Comparison of ENCODE assay signal across 8 cellular contexts in the genomic region with DNA sequence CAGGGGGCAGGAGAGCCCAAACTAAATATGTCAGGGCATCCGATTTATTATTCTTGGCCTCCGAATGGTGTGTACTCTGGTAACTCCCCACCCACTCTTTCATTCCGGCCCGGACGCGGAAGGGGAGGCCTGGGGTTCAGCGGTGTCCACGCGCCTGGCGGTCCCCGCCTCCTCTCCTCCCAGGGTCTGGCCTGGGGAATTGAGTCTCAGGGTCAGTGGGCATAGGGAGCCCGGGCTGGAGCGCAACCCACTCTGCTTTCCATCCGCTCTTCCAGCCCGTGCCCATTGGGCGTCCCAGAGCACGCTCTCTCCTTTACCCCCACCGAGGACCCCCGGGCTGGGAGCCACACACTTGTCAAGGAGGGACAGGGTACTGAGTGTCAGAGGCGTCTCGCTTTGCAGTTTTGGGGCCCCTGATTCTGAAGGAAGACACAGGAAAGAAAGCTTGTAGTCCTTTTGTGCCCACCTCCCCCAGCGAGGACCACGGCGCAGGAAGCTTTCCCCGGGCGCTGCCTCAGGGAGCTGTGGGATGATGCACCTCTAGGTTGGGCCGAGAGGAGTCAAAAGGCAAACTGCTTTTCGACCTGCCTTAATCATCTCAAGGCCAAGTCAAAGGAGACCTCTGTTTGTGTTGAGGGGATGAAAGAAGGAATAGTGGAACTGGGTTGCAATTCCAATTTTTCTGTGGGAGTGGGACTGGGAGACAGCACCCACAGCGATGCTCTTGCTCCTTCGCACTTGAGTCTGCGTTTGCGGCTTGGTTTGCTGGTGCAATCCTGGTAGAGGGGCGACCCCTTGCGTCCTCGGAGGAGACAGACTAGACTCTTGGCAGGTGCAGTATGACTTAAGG. TPM values are rescaled to one million over a fixed set of nuclear protein-coding genes. Genes with fewer than 3 reads are reported as not detected.
DNase-seq lines count a peak whose midpoint lies in the region; ATAC-seq and TF ChIP-seq lines count a peak whose summit lies in the region.

No MANE protein-coding gene starts in this region.

- ATAC-seq in GM18861 (IDR thresholded peaks at IDR 0.05; ENCODE audit: unreplicated experiment): peak; percentile 91
- ATAC-seq in HG03060 (IDR thresholded peaks at IDR 0.05; ENCODE audit: low read depth, unreplicated experiment): peak; percentile 86
- ATAC-seq in WTC11: peak; percentile 67

- peaks cover 21% of the 10 kb centered on the region for H3K4me1 Mint-ChIP-seq in WTC11

- DNase-seq in ACHN: peak; percentile 75
- DNase-seq in NCI-H2107 treated with DMSO at 0.1 percent for 48 hours (lab: John Stamatoyannopoulos, UW; ENCODE audit: unreplicated experiment): peak; percentile 50
- peak; percentile 90 for DNase-seq in WTC11 (ENCODE audit: low spot score)
- peak; percentile 84 for DNase-seq in cerebellum (ENCODE audit: low spot score)
- DNase-seq in left kidney (ENCODE audit: low read depth, low spot score): peak; percentile 96
- peak; percentile 76 for DNase-seq in stimulated activated CD4-positive, alpha-beta T cell treated with anti-CD3 and anti-CD28 coated beads, Interleukin-1b, Interleukin-23, amount 100 ng/mL, for 48 hours

- H3K27ac Mint-ChIP-seq in WTC11: no peak overlapping the region

- H3K27me3 Mint-ChIP-seq in WTC11 (ENCODE audit: low read depth): peaks cover 68% of the 10 kb centered on the region

- H3K36me3 Mint-ChIP-seq in WTC11: 0 out of 2 replicates have a peak, but pooled peaks cover 2% of the 10 kb centered on the region

- no peaks in the 10 kb centered on the region for H3K9me3 Mint-ChIP-seq in WTC11

- POLR2A ChIA-PET in WTC11 (lab: Charles Lee): no interaction called here

- peak; percentile 67 for TF ChIP-seq CTCF in WTC11 (IDR thresholded peaks at IDR 0.05)

- CTCF ChIA-PET in WTC11 (lab: Charles Lee): interaction anchor here (0.6 to 2.3 kb wide), 12 partner anchors 14 to 1165 kb away, joined by 3 to 13 read pairs (median 3); a partner anchor contains a TSS

- H3K4me3 Mint-ChIP-seq in WTC11: peak overlapping the region; percentile 76

- in situ Hi-C loops in ACHN (cut with HindIII; ENCODE audit: low pct_ligation_motif_present, low pct_unique_long_range_greater_than_20kb, low sequenced_read_pairs): loop anchor here (25.0 kb wide), 1 partner anchor 309 kb away; no protein-coding TSS in a partner anchor

TF ChIP-seq in WTC11, 78 proteins besides CTCF, POLR2A, EP300 and RAD21:
- TF ChIP-seq, protein P1, sequence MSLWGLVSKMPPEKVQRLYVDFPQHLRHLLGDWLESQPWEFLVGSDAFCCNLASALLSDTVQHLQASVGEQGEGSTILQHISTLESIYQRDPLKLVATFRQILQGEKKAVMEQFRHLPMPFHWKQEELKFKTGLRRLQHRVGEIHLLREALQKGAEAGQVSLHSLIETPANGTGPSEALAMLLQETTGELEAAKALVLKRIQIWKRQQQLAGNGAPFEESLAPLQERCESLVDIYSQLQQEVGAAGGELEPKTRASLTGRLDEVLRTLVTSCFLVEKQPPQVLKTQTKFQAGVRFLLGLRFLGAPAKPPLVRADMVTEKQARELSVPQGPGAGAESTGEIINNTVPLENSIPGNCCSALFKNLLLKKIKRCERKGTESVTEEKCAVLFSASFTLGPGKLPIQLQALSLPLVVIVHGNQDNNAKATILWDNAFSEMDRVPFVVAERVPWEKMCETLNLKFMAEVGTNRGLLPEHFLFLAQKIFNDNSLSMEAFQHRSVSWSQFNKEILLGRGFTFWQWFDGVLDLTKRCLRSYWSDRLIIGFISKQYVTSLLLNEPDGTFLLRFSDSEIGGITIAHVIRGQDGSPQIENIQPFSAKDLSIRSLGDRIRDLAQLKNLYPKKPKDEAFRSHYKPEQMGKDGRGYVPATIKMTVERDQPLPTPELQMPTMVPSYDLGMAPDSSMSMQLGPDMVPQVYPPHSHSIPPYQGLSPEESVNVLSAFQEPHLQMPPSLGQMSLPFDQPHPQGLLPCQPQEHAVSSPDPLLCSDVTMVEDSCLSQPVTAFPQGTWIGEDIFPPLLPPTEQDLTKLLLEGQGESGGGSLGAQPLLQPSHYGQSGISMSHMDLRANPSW (CRISPR knock-in tag; conservative IDR thresholded peaks at IDR 0.05; ENCODE audit: low read depth): no peak
- TF ChIP-seq, protein P2, sequence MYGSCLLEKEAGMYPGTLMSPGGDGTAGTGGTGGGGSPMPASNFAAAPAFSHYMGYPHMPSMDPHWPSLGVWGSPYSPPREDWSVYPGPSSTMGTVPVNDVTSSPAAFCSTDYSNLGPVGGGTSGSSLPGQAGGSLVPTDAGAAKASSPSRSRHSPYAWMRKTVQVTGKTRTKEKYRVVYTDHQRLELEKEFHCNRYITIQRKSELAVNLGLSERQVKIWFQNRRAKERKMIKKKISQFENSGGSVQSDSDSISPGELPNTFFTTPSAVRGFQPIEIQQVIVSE (CRISPR knock-in tag; IDR thresholded peaks at IDR 0.05; ENCODE audit: borderline replicate concordance): no peak
- TF ChIP-seq ZNF416 (CRISPR knock-in tag; IDR thresholded peaks at IDR 0.05): no peak
- TF ChIP-seq, protein P3, sequence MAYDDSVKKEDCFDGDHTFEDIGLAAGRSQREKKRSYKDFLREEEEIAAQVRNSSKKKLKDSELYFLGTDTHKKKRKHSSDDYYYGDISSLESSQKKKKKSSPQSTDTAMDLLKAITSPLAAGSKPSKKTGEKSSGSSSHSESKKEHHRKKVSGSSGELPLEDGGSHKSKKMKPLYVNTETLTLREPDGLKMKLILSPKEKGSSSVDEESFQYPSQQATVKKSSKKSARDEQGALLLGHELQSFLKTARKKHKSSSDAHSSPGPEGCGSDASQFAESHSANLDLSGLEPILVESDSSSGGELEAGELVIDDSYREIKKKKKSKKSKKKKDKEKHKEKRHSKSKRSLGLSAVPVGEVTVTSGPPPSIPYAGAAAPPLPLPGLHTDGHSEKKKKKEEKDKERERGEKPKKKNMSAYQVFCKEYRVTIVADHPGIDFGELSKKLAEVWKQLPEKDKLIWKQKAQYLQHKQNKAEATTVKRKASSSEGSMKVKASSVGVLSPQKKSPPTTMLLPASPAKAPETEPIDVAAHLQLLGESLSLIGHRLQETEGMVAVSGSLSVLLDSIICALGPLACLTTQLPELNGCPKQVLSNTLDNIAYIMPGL (CRISPR knock-in tag; IDR thresholded peaks at IDR 0.05): 0 out of 2 replicates have a peak, but pooled peaks have one; percentile 51
- TF ChIP-seq JUN (CRISPR knock-in tag; IDR thresholded peaks at IDR 0.05): no peak

RNA-seq across cellular contexts. Expression of a gene that starts 2.5 kb away (rescaled TPM):
- total RNA-seq in WTC11 (2021) (0.14 TPM in 1 of 3 replicates, not detected in the others), cerebellum (7.4 TPM)

Comparison
In these comparisons a context has a peak if more than half of its experiments do, and no peak if none do; other contexts are left out.
1. Peak in every context shown above with its lines: DNase-seq and ATAC-seq.